ENCODE assay signal across 24 cellular contexts in genomic region chr14:104105071-104105821, GRCh38. TPM values are rescaled to one million over a fixed set of nuclear protein-coding genes. Genes with fewer than 3 reads are reported as not detected.
DNase-seq lines count a peak whose midpoint lies in the region; ATAC-seq and TF ChIP-seq lines count a peak whose summit lies in the region.
"Had no signal": no experiment of that assay in that cellular context is flagged by ENCODE, and none has a peak within 500 bp of the region (broad histone marks: within the 10 kb centered on the region; RNA-seq: fewer than 3 reads in every experiment).

No MANE protein-coding gene starts in this region.

- no peak for TF ChIP-seq CTCF in HEK293 (tag by site-specific recombination; IDR thresholded peaks at IDR 0.05)
- TF ChIP-seq CTCF in ovary (IDR thresholded peaks at IDR 0.05) = no peak

- 72 to 81% (median 78%) methylated on average over 27 of the region's 27 CpGs for WGBS in ovary, 3 donors

- intact Hi-C loops in left cardiac atrium (cut with DNase I) = no loop called here
- intact Hi-C loops in ovary (cut with DNase I) = no loop called here

- H4K20me1 ChIP-seq in BLaER1 = no peaks in the 10 kb centered on the region

- no peak for TF ChIP-seq EP300 in ovary (IDR thresholded peaks at IDR 0.05)

- H3K4me2 ChIP-seq in BLaER1 = peak overlapping the region; percentile 95

- ATAC-seq in left cardiac atrium (no peak), GM21529 (IDR thresholded peaks at IDR 0.05; ENCODE audit: unreplicated experiment) (no peak), GM21619 (IDR thresholded peaks at IDR 0.05; ENCODE audit: unreplicated experiment) (no peak)
- ATAC-seq: CD8-positive, alpha-beta T cell; stimulated activated naive B cell treated with anti-CD40 and anti-IgM and Interleukin-4, amounts not matched to agents 10 μg/mL and 1 μg/mL and 100 μg/mL, for 72 hours had no signal

- H3K27ac ChIP-seq in BLaER1 (peak overlapping the region; percentile 81), HEK293 (ENCODE audit: extremely low read depth, low read depth, low read length) (no peak overlapping the region), ovary (no peak overlapping the region)
- H3K27ac ChIP-seq: ascending aorta, tibial nerve had no signal

- TF ChIP-seq POLR2A in ovary (IDR thresholded peaks at IDR 0.05) = no peak

- peak; percentile 17 for DNase-seq in left cardiac atrium
- DNase-seq in ovary = peak in 3 of 5 donors; percentile 7 to 15 (median 14)
- no peak for DNase-seq in NCI-H146 (lab: John Stamatoyannopoulos, UW)
- no peak for DNase-seq in GOT3 (lab: John Stamatoyannopoulos, UW)
- DNase-seq: activated CD4-positive, alpha-beta T cell treated with anti-CD3 and anti-CD28 coated beads, Interleukin-2, amount 50 U/mL, for 48 hours; activated naive CD4-positive, alpha-beta T cell treated with Interleukin-2 at 50 U/mL for 16 hours; activated T-cell treated with anti-CD3 and anti-CD28 coated beads for 4 hours; CD8-positive, alpha-beta T cell; effector CD4-positive, alpha-beta T cell; GDM1; MG63; NCI-H1694 treated with DMSO at 0.1 percent for 48 hours; occipital lobe; OCI-M1; stimulated activated naive B cell treated with anti-CD40 and anti-IgM and Interleukin-4, amounts not matched to agents 10 μg/mL and 1 μg/mL and 100 μg/mL, for 72 hours had no signal

- H3K36me3 ChIP-seq in BLaER1 (no peaks in the 10 kb centered on the region), HEK293 (ENCODE audit: control insufficient read depth in 2 of 2, insufficient read depth in 1 of 2, low read length in 2 of 2) (no peaks in the 10 kb centered on the region), ovary (no peaks in the 10 kb centered on the region)
- H3K36me3 ChIP-seq: ascending aorta, MG63, tibial nerve had no signal

- no peaks in the 10 kb centered on the region for H3K9me3 ChIP-seq in BLaER1
- no peaks in the 10 kb centered on the region for H3K9me3 ChIP-seq in HEK293 (ENCODE audit: control insufficient read depth, insufficient read depth, low read depth, low read length)
- no peaks in the 10 kb centered on the region for H3K9me3 ChIP-seq in ovary
- H3K9me3 ChIP-seq: ascending aorta, MG63, tibial nerve had no signal

- POLR2A ChIA-PET in HEK293 (lab: Yijun Ruan, JAX) = no interaction called here

- H3K4me1 ChIP-seq in BLaER1 = peaks cover 70% of the 10 kb centered on the region
- no peaks in the 10 kb centered on the region for H3K4me1 ChIP-seq in HEK293 (ENCODE audit: control insufficient read depth, insufficient read depth, low read length)
- H3K4me1 ChIP-seq in ovary (ENCODE audit: insufficient read depth) = no peaks in the 10 kb centered on the region
- H3K4me1 ChIP-seq: ascending aorta, tibial nerve had no signal

- 0 out of 2 replicates have a peak overlapping the region, but pooled peaks have one; percentile 9 for H3K4me3 ChIP-seq in BLaER1
- no peak overlapping the region for H3K4me3 ChIP-seq in HEK293 (ENCODE audit: low read depth, low read length)
- H3K4me3 ChIP-seq in ovary = no peak overlapping the region
- H3K4me3 ChIP-seq: ascending aorta, MG63, tibial nerve had no signal

- H3K27me3 ChIP-seq in BLaER1 = no peaks in the 10 kb centered on the region
- H3K27me3 ChIP-seq in ovary = no peaks in the 10 kb centered on the region
- H3K27me3 ChIP-seq: ascending aorta, MG63 had no signal

- peak overlapping the region; percentile 63 for H3K9ac ChIP-seq in BLaER1

- CTCF ChIA-PET in HEK293 (lab: Yijun Ruan, JAX) = no interaction called here

TF ChIP-seq in HEK293, 187 proteins besides CTCF, POLR2A, EP300 and RAD21:
- no peak for TF ChIP-seq ZNF239 (tag by site-specific recombination; IDR thresholded peaks at IDR 0.05)
- no peak for TF ChIP-seq ZNF280C (tag by site-specific recombination; IDR thresholded peaks at IDR 0.05)
- 0 out of 2 replicates have a peak, but pooled peaks have one; percentile 5 for TF ChIP-seq SP2 (tag by site-specific recombination; IDR thresholded peaks at IDR 0.05)
TF ChIP-seq in HEK293: peak in this region for 1.

RNA-seq across cellular contexts. Expression of gene ASPG, which starts 19.7 kb away (rescaled TPM):
- 100 to 1,000 TPM in 1 of 2 donors, 10 to 100 TPM in 1; 92.0 to 168 TPM for total RNA-seq in left cardiac atrium
- 10 to 100 TPM; 10.5 to 28.8 (median 19.8) TPM for total RNA-seq in ovary
- 10 to 100 TPM in 1 of 2 donors, under 1 TPM in 1; 0.45 to 11.0 TPM for polyA plus RNA-seq in ovary
- total RNA-seq: ascending aorta; CD8-positive, alpha-beta T cell; glomerular endothelial cell; T-helper 1 cell treated with Interleukin-12 subunit alpha and Interleukin-12 subunit beta and Interleukin-4 antibody, amounts not matched to agents 30 ng/mL and 1 ng/mL, for 36 hours had no signal
- polyA plus RNA-seq: IgD-negative memory B cell had no signal

RNA-seq across cellular contexts. Expression of gene KIF26A, which starts 33.1 kb away (rescaled TPM):
- 1 to 10 TPM; 7.6 to 8.1 TPM for total RNA-seq in left cardiac atrium
- 10 to 100 TPM in 3 of 7 donors, 1 to 10 TPM in 4; 1.4 to 16.8 (median 6.4) TPM for total RNA-seq in ovary
- polyA plus RNA-seq in ovary = 1 to 10 TPM in 1 of 2 donors, under 1 TPM in 1; 0.32 to 5.3 TPM
- polyA plus RNA-seq: IgD-negative memory B cell had no signal

Comparison
In these comparisons a context has a peak if more than half of its experiments do, and no peak if none do; other contexts are left out.
1. DNase-seq: peak in left cardiac atrium (single experiment) and ovary (3 of 5); none in NCI-H146 (single experiment) and GOT3 (single experiment).